8 cellular contexts compared by ENCODE assay signal in genomic region chr12:65742481-65742971, GRCh38.
DNase-seq lines count a peak whose midpoint lies in the region; ATAC-seq and TF ChIP-seq lines count a peak whose summit lies in the region.

No MANE protein-coding gene starts in this region.

- peak overlapping the region; percentile 86 for H3K27ac ChIP-seq in epithelial cell of prostate

- no peak for ATAC-seq in natural killer cell treated with Interleukin-12 subunit alpha and Interleukin-12 subunit beta and Interleukin-15 and Interleukin-18, amount 100 ng/mL, for 72 hours

- peak overlapping the region; percentile 84 for H3K9ac ChIP-seq in NT2/D1 (ENCODE audit: insufficient read length, low read depth)

- no peak overlapping the region for H3K27ac Mint-ChIP-seq in natural killer cell treated with Interleukin-12 subunit alpha and Interleukin-12 subunit beta and Interleukin-15 and Interleukin-18, amount 100 ng/mL, for 72 hours

- no peaks in the 10 kb centered on the region for H3K36me3 Mint-ChIP-seq in natural killer cell treated with Interleukin-12 subunit alpha and Interleukin-12 subunit beta and Interleukin-15 and Interleukin-18, amount 100 ng/mL, for 72 hours

- peaks cover 9 to 13% of the 10 kb centered on the region in 2 donors for H3K4me1 Mint-ChIP-seq in natural killer cell treated with Interleukin-12 subunit alpha and Interleukin-12 subunit beta and Interleukin-15 and Interleukin-18, amount 100 ng/mL, for 72 hours (ENCODE audit: low read depth in 2 of 2)

- H3K36me3 ChIP-seq in NT2/D1 (ENCODE audit: insufficient read depth, insufficient read length, low read length) = no peaks in the 10 kb centered on the region

- peaks cover 11% of the 10 kb centered on the region for H3K27me3 ChIP-seq in NT2/D1 (ENCODE audit: insufficient read depth, insufficient read length)

- CTCF ChIA-PET in AG04449 (lab: Yijun Ruan, JAX) (interaction anchor here (0.7 to 2.2 kb wide), 12 partner anchors 10 to 436 kb away, joined by 3 to 6 read pairs (median 3); no protein-coding TSS in a partner anchor), GM10248 (lab: Yijun Ruan, JAX) (interaction anchor here (0.9 to 1.6 kb wide), 7 partner anchors 9 to 43 kb away, joined by 3 to 5 read pairs (median 4); no protein-coding TSS in a partner anchor)

- POLR2A ChIA-PET in AG04449 (lab: Yijun Ruan, JAX) = interaction anchor here (1.0 to 2.7 kb wide), 5 partner anchors 82 to 375 kb away, joined by 3 to 14 read pairs (median 3); partner anchors contain the start of gene HMGA2
- POLR2A ChIA-PET in GM10248 (lab: Yijun Ruan, JAX) = no interaction called here

- peak overlapping the region; percentile 67 for H3K4me3 Mint-ChIP-seq in natural killer cell treated with Interleukin-12 subunit alpha and Interleukin-12 subunit beta and Interleukin-15 and Interleukin-18, amount 100 ng/mL, for 72 hours

- H3K9me3 ChIP-seq in NT2/D1 (ENCODE audit: insufficient read depth, low read length) = peaks cover 12% of the 10 kb centered on the region; the same call in 1 of the 2 replicates

- H3K4me3 ChIP-seq in AG04449 (ENCODE audit: low read depth, low read length) (peak overlapping the region; percentile 64), NT2/D1 (ENCODE audit: insufficient read length, low read depth) (peak overlapping the region; percentile 85)

- no peak for DNase-seq in AG04449 (ENCODE audit: low read depth, low spot score)
- peak; percentile 33 for DNase-seq in NT2/D1 (ENCODE audit: low read depth, low spot score)
- DNase-seq in epithelial cell of prostate (ENCODE audit: low read depth, low spot score) = no peak
- no peak for DNase-seq in natural killer cell treated with Interleukin-12 subunit alpha and Interleukin-12 subunit beta and Interleukin-15 and Interleukin-18, amount 100 ng/mL, for 72 hours (ENCODE audit: low spot score)
- no peak for DNase-seq in NCI-H226
- DNase-seq in C1 segment of cervical spinal cord (lab: John Stamatoyannopoulos, UW) = no peak
- no peak for DNase-seq in GM10248 (ENCODE audit: extremely low spot score)
- DNase-seq in NCI-H146 (lab: John Stamatoyannopoulos, UW) = no peak

- TF ChIP-seq CTCF in AG04449 (IDR thresholded peaks at IDR 0.05; ENCODE audit: insufficient read depth, low read length, missing control alignments) (no peak), GM10248 (IDR thresholded peaks at IDR 0.05; ENCODE audit: control extremely low read depth, extremely low read depth, low read depth, missing control alignments) (no peak)

- peaks cover under 1% of the 10 kb centered on the region for H3K9me3 Mint-ChIP-seq in natural killer cell treated with Interleukin-12 subunit alpha and Interleukin-12 subunit beta and Interleukin-15 and Interleukin-18, amount 100 ng/mL, for 72 hours

- peaks cover 18 to 35% of the 10 kb centered on the region in 2 donors for H3K27me3 Mint-ChIP-seq in natural killer cell treated with Interleukin-12 subunit alpha and Interleukin-12 subunit beta and Interleukin-15 and Interleukin-18, amount 100 ng/mL, for 72 hours

- no peaks in the 10 kb centered on the region for H3K4me1 ChIP-seq in NT2/D1 (ENCODE audit: insufficient read depth, insufficient read length)
